ENCODE assay signal across 8 cellular contexts in genomic region chr13:98571955-98572662, GRCh38. TPM values are rescaled to one million over a fixed set of nuclear protein-coding genes. Genes with fewer than 3 reads are reported as not detected.
DNase-seq lines count a peak whose midpoint lies in the region; ATAC-seq and TF ChIP-seq lines count a peak whose summit lies in the region.

No MANE protein-coding gene starts in this region.

- TF ChIP-seq CTCF in HEK293 (tag by site-specific recombination; IDR thresholded peaks at IDR 0.05) (no peak), body of pancreas (IDR thresholded peaks at IDR 0.05) (no peak)

- DNase-seq in AG08395 (ENCODE audit: low spot score) (peak; percentile 74), skeletal muscle cell (ENCODE audit: low read depth) (peak; percentile 64), body of pancreas (no peak)

- H3K27me3 ChIP-seq in esophagus (ENCODE audit: control insufficient read depth in 1 of 2, insufficient read depth in 2 of 2, low read length in 2 of 2) (no peaks in the 10 kb centered on the region), body of pancreas (no peaks in the 10 kb centered on the region)

- CTCF ChIA-PET in HEK293 (lab: Yijun Ruan, JAX): interaction anchor here (1.0 kb wide), 1 partner anchor 81 kb away, joined by 4 read pairs; no protein-coding TSS in a partner anchor

- POLR2A ChIA-PET in HEK293 (lab: Yijun Ruan, JAX): interaction anchor here (1.4 kb wide), 1 partner anchor 87 kb away, joined by 3 read pairs; no protein-coding TSS in a partner anchor

- intact Hi-C loops in body of pancreas (cut with DNase I): no loop called here

- ATAC-seq in SK-N-SH treated with all-trans-retinoic acid at 6 μM for 48 hours (peak; percentile 73), HG02938 (IDR thresholded peaks at IDR 0.05; ENCODE audit: unreplicated experiment) (no peak), body of pancreas (no peak), HG02588 (IDR thresholded peaks at IDR 0.05; ENCODE audit: unreplicated experiment) (no peak)

- H3K9me3 ChIP-seq in HEK293 (ENCODE audit: control insufficient read depth, insufficient read depth, low read depth, low read length): no peaks in the 10 kb centered on the region
- no peaks in the 10 kb centered on the region for H3K9me3 ChIP-seq in esophagus (ENCODE audit: control insufficient read depth in 2 of 2, insufficient read depth in 1 of 2, low read depth in 1 of 2, low read length in 1 of 2)
- no peaks in the 10 kb centered on the region for H3K9me3 ChIP-seq in body of pancreas

- TF ChIP-seq POLR2A in body of pancreas (IDR thresholded peaks at IDR 0.05): no peak

- H3K27ac ChIP-seq in HEK293 (ENCODE audit: extremely low read depth, low read depth, low read length) (peak overlapping the region; percentile 29), esophagus (ENCODE audit: low read depth in 2 of 2, low read length in 1 of 2) (peak overlapping the region; percentile 80 to 92), body of pancreas (peak overlapping the region in 2 of 4 donors; percentile 30 to 35)

- H3K4me1 ChIP-seq in HEK293 (ENCODE audit: control insufficient read depth, insufficient read depth, low read length) (peaks cover 16% of the 10 kb centered on the region), esophagus (ENCODE audit: control insufficient read depth in 2 of 2, insufficient read depth in 2 of 2, low read length in 1 of 2) (peaks cover 9 to 12% of the 10 kb centered on the region in 2 donors), body of pancreas (peaks cover 65% of the 10 kb centered on the region)

- H3K4me3 ChIP-seq in HEK293 (ENCODE audit: low read depth, low read length) (no peak overlapping the region), esophagus (ENCODE audit: low read depth in 1 of 2, low read length in 2 of 2) (peak overlapping the region; percentile 32 to 97), skeletal muscle cell (ENCODE audit: low read depth, low read length) (no peak overlapping the region), body of pancreas (no peak overlapping the region)

- no peaks in the 10 kb centered on the region; a peak in 1 of 3 replicates for H3K36me3 ChIP-seq in HEK293 (ENCODE audit: control insufficient read depth in 2 of 2, insufficient read depth in 1 of 2, low read length in 2 of 2)
- no peaks in the 10 kb centered on the region for H3K36me3 ChIP-seq in esophagus (ENCODE audit: control insufficient read depth in 2 of 2, insufficient read depth in 2 of 2, low read length in 1 of 2)
- H3K36me3 ChIP-seq in body of pancreas (replicated peaks in 1 of 2; ENCODE audit: insufficient read depth in 1 of 2, low read depth in 2 of 2): no peaks in the 10 kb centered on the region

- 44 to 45% methylated on average over 11 of the region's 11 CpGs for WGBS in esophagus, 2 donors
- WGBS in body of pancreas, 2 donors: 64 to 71% methylated on average over 10 to 11 of the region's 11 CpGs

TF ChIP-seq in HEK293, 187 proteins besides CTCF, POLR2A, EP300 and RAD21 (continues in another document):
- TF ChIP-seq, protein P1, sequence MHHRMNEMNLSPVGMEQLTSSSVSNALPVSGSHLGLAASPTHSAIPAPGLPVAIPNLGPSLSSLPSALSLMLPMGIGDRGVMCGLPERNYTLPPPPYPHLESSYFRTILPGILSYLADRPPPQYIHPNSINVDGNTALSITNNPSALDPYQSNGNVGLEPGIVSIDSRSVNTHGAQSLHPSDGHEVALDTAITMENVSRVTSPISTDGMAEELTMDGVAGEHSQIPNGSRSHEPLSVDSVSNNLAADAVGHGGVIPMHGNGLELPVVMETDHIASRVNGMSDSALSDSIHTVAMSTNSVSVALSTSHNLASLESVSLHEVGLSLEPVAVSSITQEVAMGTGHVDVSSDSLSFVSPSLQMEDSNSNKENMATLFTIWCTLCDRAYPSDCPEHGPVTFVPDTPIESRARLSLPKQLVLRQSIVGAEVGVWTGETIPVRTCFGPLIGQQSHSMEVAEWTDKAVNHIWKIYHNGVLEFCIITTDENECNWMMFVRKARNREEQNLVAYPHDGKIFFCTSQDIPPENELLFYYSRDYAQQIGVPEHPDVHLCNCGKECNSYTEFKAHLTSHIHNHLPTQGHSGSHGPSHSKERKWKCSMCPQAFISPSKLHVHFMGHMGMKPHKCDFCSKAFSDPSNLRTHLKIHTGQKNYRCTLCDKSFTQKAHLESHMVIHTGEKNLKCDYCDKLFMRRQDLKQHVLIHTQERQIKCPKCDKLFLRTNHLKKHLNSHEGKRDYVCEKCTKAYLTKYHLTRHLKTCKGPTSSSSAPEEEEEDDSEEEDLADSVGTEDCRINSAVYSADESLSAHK (tag by site-specific recombination; IDR thresholded peaks at IDR 0.05): no peak
- TF ChIP-seq ZNF837 (tag by site-specific recombination; IDR thresholded peaks at IDR 0.05) (no peak), MYNN (tag by site-specific recombination; IDR thresholded peaks at IDR 0.05; ENCODE audit: borderline replicate concordance) (no peak), ZNF354C (tag by site-specific recombination; IDR thresholded peaks at IDR 0.05; ENCODE audit: borderline replicate concordance, low read depth) (no peak), ZNF155 (tag by site-specific recombination; IDR thresholded peaks at IDR 0.05) (no peak), ZBTB21 (tag by site-specific recombination; IDR thresholded peaks at IDR 0.05) (no peak), ZFP37 (tag by site-specific recombination; IDR thresholded peaks at IDR 0.05) (no peak), ZNF394 (tag by site-specific recombination; IDR thresholded peaks at IDR 0.05; ENCODE audit: borderline replicate concordance) (no peak), ZNF777 (tag by site-specific recombination; IDR thresholded peaks at IDR 0.05; ENCODE audit: borderline replicate concordance) (no peak), ZNF747 (tag by site-specific recombination; IDR thresholded peaks at IDR 0.05) (no peak), ZBTB48 (tag by site-specific recombination; IDR thresholded peaks at IDR 0.05) (no peak), ZSCAN16 (tag by site-specific recombination; IDR thresholded peaks at IDR 0.05) (no peak), EGR2 (tag by site-specific recombination; IDR thresholded peaks at IDR 0.05; ENCODE audit: low read depth) (no peak), ZNF561 (tag by site-specific recombination; IDR thresholded peaks at IDR 0.05; ENCODE audit: borderline replicate concordance) (no peak), ZNF433 (tag by site-specific recombination; IDR thresholded peaks at IDR 0.05; ENCODE audit: low read depth) (no peak), KLF10 (tag by site-specific recombination; IDR thresholded peaks at IDR 0.05) (no peak)

TF ChIP-seq in SK-N-SH treated with all-trans-retinoic acid at 6 μM for 48 hours, 23 proteins besides CTCF, POLR2A, EP300 and RAD21:
- TF ChIP-seq TCF4 (CRISPR knock-in tag; IDR thresholded peaks at IDR 0.05; ENCODE audit: borderline replicate concordance) (no peak), ZNF565 (CRISPR knock-in tag; conservative IDR thresholded peaks at IDR 0.05; ENCODE audit: low read depth) (no peak), ESRRG (CRISPR knock-in tag; IDR thresholded peaks at IDR 0.05) (no peak), ZFP3 (CRISPR knock-in tag; IDR thresholded peaks at IDR 0.05) (no peak), OSR1 (CRISPR knock-in tag; IDR thresholded peaks at IDR 0.05) (no peak), ZNF8 (CRISPR knock-in tag; IDR thresholded peaks at IDR 0.05) (no peak), ZFP30 (CRISPR knock-in tag; IDR thresholded peaks at IDR 0.05) (no peak), RARB (CRISPR knock-in tag; IDR thresholded peaks at IDR 0.05) (no peak), ISL1 (CRISPR knock-in tag; IDR thresholded peaks at IDR 0.05) (no peak), ZC3H10 (CRISPR knock-in tag; IDR thresholded peaks at IDR 0.05) (no peak), PPARA (CRISPR knock-in tag; IDR thresholded peaks at IDR 0.05; ENCODE audit: borderline replicate concordance) (no peak), CSDC2 (CRISPR knock-in tag; IDR thresholded peaks at IDR 0.05) (no peak), GLIS3 (CRISPR knock-in tag; IDR thresholded peaks at IDR 0.05) (no peak), CREB5 (CRISPR knock-in tag; IDR thresholded peaks at IDR 0.05; ENCODE audit: low read depth) (no peak), ZNF70 (CRISPR knock-in tag; IDR thresholded peaks at IDR 0.05) (no peak)
- TF ChIP-seq, protein P2, sequence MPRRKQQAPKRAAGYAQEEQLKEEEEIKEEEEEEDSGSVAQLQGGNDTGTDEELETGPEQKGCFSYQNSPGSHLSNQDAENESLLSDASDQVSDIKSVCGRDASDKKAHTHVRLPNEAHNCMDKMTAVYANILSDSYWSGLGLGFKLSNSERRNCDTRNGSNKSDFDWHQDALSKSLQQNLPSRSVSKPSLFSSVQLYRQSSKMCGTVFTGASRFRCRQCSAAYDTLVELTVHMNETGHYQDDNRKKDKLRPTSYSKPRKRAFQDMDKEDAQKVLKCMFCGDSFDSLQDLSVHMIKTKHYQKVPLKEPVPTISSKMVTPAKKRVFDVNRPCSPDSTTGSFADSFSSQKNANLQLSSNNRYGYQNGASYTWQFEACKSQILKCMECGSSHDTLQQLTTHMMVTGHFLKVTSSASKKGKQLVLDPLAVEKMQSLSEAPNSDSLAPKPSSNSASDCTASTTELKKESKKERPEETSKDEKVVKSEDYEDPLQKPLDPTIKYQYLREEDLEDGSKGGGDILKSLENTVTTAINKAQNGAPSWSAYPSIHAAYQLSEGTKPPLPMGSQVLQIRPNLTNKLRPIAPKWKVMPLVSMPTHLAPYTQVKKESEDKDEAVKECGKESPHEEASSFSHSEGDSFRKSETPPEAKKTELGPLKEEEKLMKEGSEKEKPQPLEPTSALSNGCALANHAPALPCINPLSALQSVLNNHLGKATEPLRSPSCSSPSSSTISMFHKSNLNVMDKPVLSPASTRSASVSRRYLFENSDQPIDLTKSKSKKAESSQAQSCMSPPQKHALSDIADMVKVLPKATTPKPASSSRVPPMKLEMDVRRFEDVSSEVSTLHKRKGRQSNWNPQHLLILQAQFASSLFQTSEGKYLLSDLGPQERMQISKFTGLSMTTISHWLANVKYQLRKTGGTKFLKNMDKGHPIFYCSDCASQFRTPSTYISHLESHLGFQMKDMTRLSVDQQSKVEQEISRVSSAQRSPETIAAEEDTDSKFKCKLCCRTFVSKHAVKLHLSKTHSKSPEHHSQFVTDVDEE (CRISPR knock-in tag; IDR thresholded peaks at IDR 0.05): no peak

RNA-seq across cellular contexts. Expression of gene STK24, which starts 4.8 kb away (rescaled TPM):
- 100 to 1,000 TPM; 104 to 122 TPM for polyA plus RNA-seq in esophagus
- 10 to 100 TPM; 35.0 to 56.7 TPM for total RNA-seq in body of pancreas

Comparison
In these comparisons a context has a peak if more than half of its experiments do, and no peak if none do; other contexts are left out.
1. DNase-seq: peak in AG08395 (single experiment) and skeletal muscle cell (single experiment); none in body of pancreas (0 of 4).
2. H3K4me3 ChIP-seq: peak in esophagus (2 of 2); none in HEK293 (single experiment), skeletal muscle cell (single experiment) and body of pancreas (0 of 2).